Comparison of ENCODE assay signal across 13 cellular contexts in the genomic region with DNA sequence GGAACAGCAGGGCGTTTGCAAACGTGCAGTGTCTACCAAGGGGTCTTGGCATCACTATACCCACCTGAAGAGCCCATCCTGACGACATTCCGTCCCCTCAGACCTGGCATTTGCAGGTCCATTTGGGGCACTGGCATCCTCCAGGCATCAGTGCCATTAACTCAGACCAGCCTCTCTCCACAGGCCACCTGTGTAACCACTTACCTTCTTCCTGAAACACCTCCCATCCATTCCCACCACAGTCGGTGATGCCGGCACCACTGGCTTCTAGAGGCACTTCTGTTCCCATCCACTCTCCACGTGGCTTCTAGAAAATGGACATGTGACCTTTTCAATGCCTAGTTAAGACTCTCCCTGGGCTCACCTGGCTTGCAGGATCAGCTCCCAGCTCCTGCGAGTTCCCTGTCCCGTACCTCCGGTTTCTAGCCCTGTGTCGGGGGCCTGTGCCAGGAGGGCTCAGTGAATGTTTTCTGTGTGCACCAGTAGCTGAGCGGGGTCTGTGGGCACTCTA.
"Had no signal": no experiment of that assay in that cellular context is flagged by ENCODE, and none has a peak within 500 bp of the region (broad histone marks: within the 10 kb centered on the region; RNA-seq: fewer than 3 reads in every experiment).

No MANE protein-coding gene starts in this region.

- H3K4me1 ChIP-seq: gastroesophageal sphincter, uterus had no signal

- ATAC-seq: activated naive CD8-positive, alpha-beta T cell treated with anti-CD3 and anti-CD28 coated beads, Interleukin-2, amount 50 U/mL, for 24 hours; activated T-cell treated with anti-CD3 and anti-CD28 coated beads, Interleukin-2, amount 50 U/mL, for 4 hours; gastroesophageal sphincter; psoas muscle had no signal

- H3K27me3 ChIP-seq: gastroesophageal sphincter, hepatocyte, uterus had no signal

- H3K36me3 ChIP-seq: gastroesophageal sphincter, uterus had no signal

- H3K4me3 ChIP-seq: gastroesophageal sphincter, hepatocyte, psoas muscle, uterus had no signal

- H3K9me3 ChIP-seq: gastroesophageal sphincter, psoas muscle, uterus had no signal

- DNase-seq: activated B cell treated with CpG ODN at 0.5 μM for 24 hours; activated CD4-positive, alpha-beta T cell treated with anti-CD3 and anti-CD28 coated beads, Interleukin-2, amount 10 ng/mL, durations not matched to agents 7 days and 5 days; activated naive CD8-positive, alpha-beta T cell treated with anti-CD3 and anti-CD28 coated beads, Interleukin-2, amount 50 U/mL, for 24 hours; activated T-cell treated with anti-CD3 and anti-CD28 coated beads, Interleukin-2, amount 50 U/mL, for 4 hours; central memory CD4-positive, alpha-beta T cell; midbrain; naive B cell; psoas muscle; stimulated activated CD4-positive, alpha-beta T cell treated with anti-CD3 and anti-CD28 coated beads, Interleukin-2, amount 100 ng/mL, for 48 hours; stimulated activated naive CD4-positive, alpha-beta T cell treated with Interleukin-2 at 50 U/mL for 16 hours; uterus had no signal

- H3K27ac ChIP-seq: gastroesophageal sphincter, hepatocyte, psoas muscle, uterus had no signal
